In genomic region chr7:132739271-132739955, GRCh38 we compare ENCODE assay signal across 10 cellular contexts.
DNase-seq lines count a peak whose midpoint lies in the region; ATAC-seq and TF ChIP-seq lines count a peak whose summit lies in the region.
"Had no signal": no experiment of that assay in that cellular context is flagged by ENCODE, and none has a peak within 500 bp of the region (broad histone marks: within the 10 kb centered on the region; RNA-seq: fewer than 3 reads in every experiment).

No MANE protein-coding gene starts in this region.

- no peak for TF ChIP-seq CTCF in WTC11 (IDR thresholded peaks at IDR 0.05)

- peaks cover 10% of the 10 kb centered on the region for H3K36me3 Mint-ChIP-seq in WTC11

- peaks cover 14% of the 10 kb centered on the region for H3K9me3 Mint-ChIP-seq in WTC11

- DNase-seq in ELR (ENCODE audit: low read depth) (peak; percentile 72), NCI-H460 (ENCODE audit: extremely low read depth, low read depth) (peak; percentile 5), pons (ENCODE audit: low spot score) (peak; percentile 56), WTC11 (ENCODE audit: low spot score) (no peak)
- DNase-seq in activated T-cell treated with anti-CD3 and anti-CD28 coated beads, Interleukin-2, amount 50 U/mL, for 48 hours = no peak
- DNase-seq: dermis blood vessel endothelial cell, NCI-H1694 had no signal

- peak; percentile 49 for ATAC-seq in esophagus mucosa
- no peak for ATAC-seq in GM18861 (IDR thresholded peaks at IDR 0.05; ENCODE audit: unreplicated experiment)
- no peak for ATAC-seq in WTC11
- no peak for ATAC-seq in HG03342 (IDR thresholded peaks at IDR 0.05; ENCODE audit: unreplicated experiment)

- H3K27ac Mint-ChIP-seq in WTC11 = no peak overlapping the region

- H3K4me3 Mint-ChIP-seq in WTC11 = no peak overlapping the region

- POLR2A ChIA-PET in WTC11 (lab: Charles Lee) = no interaction called here

- no peaks in the 10 kb centered on the region for H3K4me1 Mint-ChIP-seq in WTC11

- H3K27me3 Mint-ChIP-seq in WTC11 (ENCODE audit: low read depth) = peaks cover 3% of the 10 kb centered on the region

- CTCF ChIA-PET in WTC11 (lab: Charles Lee) = no interaction called here

TF ChIP-seq in WTC11, 78 proteins besides CTCF, POLR2A, EP300 and RAD21:
- TF ChIP-seq NFE2L1 (CRISPR knock-in tag; IDR thresholded peaks at IDR 0.05) (no peak), ZMAT4 (CRISPR knock-in tag; IDR thresholded peaks at IDR 0.05) (no peak), ZNF281 (CRISPR knock-in tag; IDR thresholded peaks at IDR 0.05) (no peak), GRHL2 (CRISPR knock-in tag; IDR thresholded peaks at IDR 0.05; ENCODE audit: insufficient replicate concordance, severe bottlenecking) (no peak), TEAD4 (CRISPR knock-in tag; IDR thresholded peaks at IDR 0.05) (no peak), ATF2 (CRISPR knock-in tag; IDR thresholded peaks at IDR 0.05; ENCODE audit: borderline replicate concordance, low read depth) (no peak), ZNF425 (CRISPR knock-in tag; conservative IDR thresholded peaks at IDR 0.05) (no peak), NFATC4 (CRISPR knock-in tag; IDR thresholded peaks at IDR 0.05) (no peak), ZNF512 (CRISPR knock-in tag; IDR thresholded peaks at IDR 0.05; ENCODE audit: borderline replicate concordance) (no peak), KAT7 (CRISPR knock-in tag; IDR thresholded peaks at IDR 0.05; ENCODE audit: borderline replicate concordance) (no peak), ZNF121 (CRISPR knock-in tag; IDR thresholded peaks at IDR 0.05) (no peak), PRRX2 (CRISPR knock-in tag; IDR thresholded peaks at IDR 0.05) (no peak), NR1H2 (CRISPR knock-in tag; IDR thresholded peaks at IDR 0.05) (no peak), ZNF416 (CRISPR knock-in tag; IDR thresholded peaks at IDR 0.05) (no peak), ZBTB21 (CRISPR knock-in tag; IDR thresholded peaks at IDR 0.05; ENCODE audit: borderline replicate concordance) (no peak), ERG (CRISPR knock-in tag; IDR thresholded peaks at IDR 0.05) (no peak), OVOL2 (CRISPR knock-in tag; IDR thresholded peaks at IDR 0.05; ENCODE audit: borderline replicate concordance) (no peak), ZNF396 (CRISPR knock-in tag; IDR thresholded peaks at IDR 0.05; ENCODE audit: borderline replicate concordance) (no peak), RELA (CRISPR knock-in tag; IDR thresholded peaks at IDR 0.05; ENCODE audit: borderline replicate concordance) (no peak), ZNF317 (CRISPR knock-in tag; IDR thresholded peaks at IDR 0.05; ENCODE audit: borderline replicate concordance, low read depth) (no peak)

Comparison
In these comparisons a context has a peak if more than half of its experiments do, and no peak if none do; other contexts are left out.
1. DNase-seq: peak in ELR (single experiment), NCI-H460 (single experiment) and pons (single experiment); none in activated T-cell treated with anti-CD3 and anti-CD28 coated beads, Interleukin-2, amount 50 U/mL, for 48 hours (0 of 2) and WTC11 (single experiment).